In genomic region chr5:179907570-179908324, GRCh38 we compare ENCODE assay signal across 8 cellular contexts. TPM values are rescaled to one million over a fixed set of nuclear protein-coding genes. Genes with fewer than 3 reads are reported as not detected.
DNase-seq lines count a peak whose midpoint lies in the region; ATAC-seq and TF ChIP-seq lines count a peak whose summit lies in the region.

TBC1D9B (minus strand) TSS chr5:179907897; CDS start chr5:179907821, 76 bp downstream.

- peak within 1 kb of the TSS; percentile 87 for H3K27ac Mint-ChIP-seq in T-helper 1 cell treated with Interleukin-12 subunit alpha and Interleukin-12 subunit beta and Interleukin-4 antibody, amounts not matched to agents 30 μg/mL and 1 μg/mL, for 36 hours

- H3K36me3 Mint-ChIP-seq in T-helper 1 cell treated with Interleukin-12 subunit alpha and Interleukin-12 subunit beta and Interleukin-4 antibody, amounts not matched to agents 30 μg/mL and 1 μg/mL, for 36 hours (ENCODE audit: low read depth): peaks cover 12% of the 10 kb centered on the region

- TF ChIP-seq CTCF in left ventricle myocardium inferior (IDR thresholded peaks at IDR 0.05; ENCODE audit: borderline replicate concordance) (peak; percentile 60), psoas muscle (IDR thresholded peaks at IDR 0.05) (peak; percentile 81)

- in situ Hi-C loops in G401 (cut with HindIII; ENCODE audit: low sequenced_read_pairs): no loop called here

- ATAC-seq in GM21576 (IDR thresholded peaks at IDR 0.05; ENCODE audit: unreplicated experiment) (peak; percentile 85), psoas muscle (peak; percentile 77 to 87 (median 86))

- DNase-seq in G401 (ENCODE audit: low spot score) (peak; percentile 69), amniotic stem cell (lab: John Stamatoyannopoulos, UW) (peak; percentile 67), left ventricle myocardium inferior (peak; percentile 73), psoas muscle (peak; percentile 78 to 85), ureter (ENCODE audit: low spot score) (peak; percentile 59)
- peak; percentile 30 for DNase-seq in Jurkat, Clone E6-1 (ENCODE audit: low read depth, low spot score)

- peaks cover 8% of the 10 kb centered on the region for H3K4me1 Mint-ChIP-seq in T-helper 1 cell treated with Interleukin-12 subunit alpha and Interleukin-12 subunit beta and Interleukin-4 antibody, amounts not matched to agents 30 μg/mL and 1 μg/mL, for 36 hours (ENCODE audit: low read depth)

- peaks cover 18% of the 10 kb centered on the region for H3K36me3 ChIP-seq in left ventricle myocardium inferior
- peaks cover 0 to 30% of the 10 kb centered on the region in 2 donors for H3K36me3 ChIP-seq in psoas muscle (ENCODE audit: insufficient read depth in 1 of 2, low read depth in 1 of 2)

- WGBS in psoas muscle, 3 donors: 1% methylated on average over 33 to 102 of the region's 102 CpGs

- intact Hi-C loops in left ventricle myocardium inferior (cut with micrococcal nuclease) (no loop called here), psoas muscle (cut with DNase I) (loop anchor here (5.0 to 10.0 kb wide), 6 partner anchors 35 to 165 kb away; partner anchors contain the start of genes MGAT4B (in 1 of the 2) and RNF130 (in 1 of the 2))

- no peaks in the 10 kb centered on the region for H3K9me3 ChIP-seq in left ventricle myocardium inferior (replicated peaks)
- H3K9me3 ChIP-seq in psoas muscle: no peaks in the 10 kb centered on the region

- peak within 1 kb of the TSS; percentile 79 for H3K4me3 ChIP-seq in Jurkat, Clone E6-1 (ENCODE audit: low read length)
- H3K4me3 ChIP-seq in left ventricle myocardium inferior: peak within 1 kb of the TSS; percentile 75
- H3K4me3 ChIP-seq in psoas muscle: peak within 1 kb of the TSS; percentile 73

- H3K4me1 ChIP-seq in left ventricle myocardium inferior (peaks cover 22% of the 10 kb centered on the region), psoas muscle (peaks cover 19% of the 10 kb centered on the region)

- H3K27me3 Mint-ChIP-seq in T-helper 1 cell treated with Interleukin-12 subunit alpha and Interleukin-12 subunit beta and Interleukin-4 antibody, amounts not matched to agents 30 μg/mL and 1 μg/mL, for 36 hours (ENCODE audit: low read depth): no peaks in the 10 kb centered on the region

- peak within 1 kb of the TSS; percentile 85 for H3K27ac ChIP-seq in left ventricle myocardium inferior (replicated peaks)
- H3K27ac ChIP-seq in psoas muscle: peak within 1 kb of the TSS; percentile 74

- H3K4me3 Mint-ChIP-seq in T-helper 1 cell treated with Interleukin-12 subunit alpha and Interleukin-12 subunit beta and Interleukin-4 antibody, amounts not matched to agents 30 μg/mL and 1 μg/mL, for 36 hours: peak within 1 kb of the TSS; percentile 93

- H3K27me3 ChIP-seq in left ventricle myocardium inferior (ENCODE audit: low read depth): no peaks in the 10 kb centered on the region
- H3K27me3 ChIP-seq in psoas muscle (ENCODE audit: insufficient read depth in 3 of 3, low read length in 2 of 3): no peaks in the 10 kb centered on the region

- no peaks in the 10 kb centered on the region for H3K9me3 Mint-ChIP-seq in T-helper 1 cell treated with Interleukin-12 subunit alpha and Interleukin-12 subunit beta and Interleukin-4 antibody, amounts not matched to agents 30 μg/mL and 1 μg/mL, for 36 hours

RNA-seq across cellular contexts. Expression of gene TBC1D9B, which starts in this region (rescaled TPM):
- total RNA-seq in G401 (2014; rRNA removed; shearing (Covaris generic)): 47.4 and 58.0 TPM in 2 replicates
- polyA plus RNA-seq in Jurkat, Clone E6-1 (2012; ENCODE audit: insufficient read depth, insufficient read length): 129 TPM
- total RNA-seq in left ventricle myocardium inferior (31.1 TPM), psoas muscle (10 to 100 TPM; 40.0 to 50.2 (median 41.9) TPM), ureter (142 TPM)
- 10 to 100 TPM; 30.1 to 47.7 (median 37.0) TPM for polyA plus RNA-seq in psoas muscle

Comparison
In these comparisons a context has a peak if more than half of its experiments do, and no peak if none do; other contexts are left out.
1. Peak in every context shown above with its lines: DNase-seq, ATAC-seq, H3K4me3 ChIP-seq and H3K27ac ChIP-seq.
2. DNase-seq: peak in every context shown above with its lines; median percentile 82 in psoas muscle; 73 in left ventricle myocardium inferior; 69 in G401; 67 in amniotic stem cell; 59 in ureter; 30 in Jurkat, Clone E6-1.